18 cellular contexts compared by ENCODE assay signal in the genomic region with DNA sequence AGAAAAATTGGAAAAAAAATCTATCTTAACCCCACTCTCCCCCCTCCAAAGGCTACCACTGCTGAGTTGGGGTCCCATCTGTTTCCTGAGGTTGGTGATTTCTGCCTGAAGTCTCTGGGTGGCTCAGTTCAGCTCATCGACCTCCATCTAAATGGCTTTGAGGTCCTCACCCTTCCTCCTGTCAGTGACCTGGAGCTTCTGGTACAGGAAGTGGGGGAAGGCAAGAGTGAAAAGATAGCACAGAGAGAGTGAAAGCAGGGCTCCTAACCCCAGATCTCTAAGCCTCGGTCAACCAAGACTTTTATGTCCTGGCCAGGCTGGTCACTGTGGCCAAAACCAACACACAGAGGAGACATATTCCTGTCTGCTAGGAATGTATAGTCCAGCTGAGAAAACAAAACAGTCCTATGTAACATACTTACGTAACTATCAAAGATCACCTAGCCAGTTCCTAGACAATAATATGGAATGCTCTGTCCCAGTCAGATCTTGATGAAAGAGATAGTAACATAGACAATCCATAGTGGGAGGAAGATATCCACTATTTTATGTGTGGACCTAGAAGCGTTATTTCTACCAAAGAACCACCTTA. TPM values are rescaled to one million over a fixed set of nuclear protein-coding genes. Genes with fewer than 3 reads are reported as not detected.
DNase-seq lines count a peak whose midpoint lies in the region; ATAC-seq, FAIRE-seq and TF ChIP-seq lines count a peak whose summit lies in the region.
"Had no signal": no experiment of that assay in that cellular context is flagged by ENCODE, and none has a peak within 500 bp of the region (broad histone marks: within the 10 kb centered on the region; RNA-seq: fewer than 3 reads in every experiment).

No MANE protein-coding gene starts in this region.

- peak overlapping the region; percentile 80 for H3K27ac Mint-ChIP-seq in stimulated activated naive CD8-positive, alpha-beta T cell treated with anti-CD3 and anti-CD28 coated beads, Interleukin-15, Interleukin-2, amounts not matched to agents 100 ng/mL and 50 ng/mL, for 24 hours
- H3K27ac Mint-ChIP-seq in T-cell = peak overlapping the region; percentile 92 to 93
- no peak overlapping the region for H3K27ac Mint-ChIP-seq in activated T-helper 2 cell treated with anti-CD3 and anti-CD28 coated beads, Interferon-gamma antibody, Interleukin-2, Interleukin-4, amounts not matched to agents 10 μg/mL and 5 μg/mL and 100 μg/mL, durations not matched to agents 14 hours and 24 hours and 36 hours
- H3K27ac Mint-ChIP-seq: WTC11 had no signal

- H3K4me1 Mint-ChIP-seq in stimulated activated naive CD8-positive, alpha-beta T cell treated with anti-CD3 and anti-CD28 coated beads, Interleukin-15, Interleukin-2, amounts not matched to agents 100 ng/mL and 50 ng/mL, for 24 hours (ENCODE audit: low read depth) = peaks cover 68% of the 10 kb centered on the region
- H3K4me1 Mint-ChIP-seq in T-cell = peaks cover 75 to 82% (median 77%) of the 10 kb centered on the region in 3 donors
- peaks cover 25% of the 10 kb centered on the region for H3K4me1 Mint-ChIP-seq in activated T-helper 2 cell treated with anti-CD3 and anti-CD28 coated beads, Interferon-gamma antibody, Interleukin-2, Interleukin-4, amounts not matched to agents 10 μg/mL and 5 μg/mL and 100 μg/mL, durations not matched to agents 14 hours and 24 hours and 36 hours (ENCODE audit: low read depth)
- H3K4me1 Mint-ChIP-seq: naive B cell had no signal

- dilution Hi-C loops in endothelial cell of umbilical vein (cut with MboI; ENCODE audit: extremely low pct_ligation_motif_present, low sequenced_read_pairs) = no loop called here

- H3K9me3 ChIP-seq in endothelial cell of umbilical vein (replicated peaks; ENCODE audit: control insufficient read depth, insufficient read depth, low read length) = no peaks in the 10 kb centered on the region

- no peak for ATAC-seq in stimulated activated naive CD8-positive, alpha-beta T cell treated with anti-CD3 and anti-CD28 coated beads, Interleukin-15, Interleukin-2, amounts not matched to agents 100 U/mL and 50 U/mL, for 24 hours
- peak; percentile 33 to 55 (median 46) for ATAC-seq in T-cell (replicated peaks in 1 of 4)
- ATAC-seq: WTC11 had no signal

- FAIRE-seq in endothelial cell of umbilical vein (lab: Jason Lieb, UNC) = no peak
- FAIRE-seq: islet of Langerhans had no signal

- H3K9me1 ChIP-seq in endothelial cell of umbilical vein (replicated peaks; ENCODE audit: control insufficient read depth, extremely low read depth, insufficient read depth, low read length) = no peaks in the 10 kb centered on the region

- no peak overlapping the region for H2AFZ ChIP-seq in endothelial cell of umbilical vein (ENCODE audit: low read depth, low read length)

- H4K20me1 ChIP-seq in endothelial cell of umbilical vein (replicated peaks; ENCODE audit: control insufficient read depth, extremely low read depth, insufficient read depth, low read length) = no peaks in the 10 kb centered on the region

- TF ChIP-seq POLR2A in endothelial cell of umbilical vein (IDR thresholded peaks at IDR 0.05; ENCODE audit: low read depth, low read length) = no peak

- H3K9me3 Mint-ChIP-seq in stimulated activated naive CD8-positive, alpha-beta T cell treated with anti-CD3 and anti-CD28 coated beads, Interleukin-15, Interleukin-2, amounts not matched to agents 100 ng/mL and 50 ng/mL, for 24 hours = no peaks in the 10 kb centered on the region
- H3K9me3 Mint-ChIP-seq in T-cell = no peaks in the 10 kb centered on the region
- H3K9me3 Mint-ChIP-seq in activated T-helper 2 cell treated with anti-CD3 and anti-CD28 coated beads, Interferon-gamma antibody, Interleukin-2, Interleukin-4, amounts not matched to agents 10 μg/mL and 5 μg/mL and 100 μg/mL, durations not matched to agents 14 hours and 24 hours and 36 hours = no peaks in the 10 kb centered on the region
- H3K9me3 Mint-ChIP-seq: naive B cell, WTC11 had no signal

- POLR2A ChIA-PET in T-cell (lab: Charles Lee) = no interaction called here
- POLR2A ChIA-PET in endothelial cell of umbilical vein (lab: Charles Lee) = no interaction called here

- no peaks in the 10 kb centered on the region for H3K79me2 ChIP-seq in endothelial cell of umbilical vein (ENCODE audit: control insufficient read depth, insufficient read depth, low read length)

- no peak for DNase-seq in stimulated activated naive CD8-positive, alpha-beta T cell treated with anti-CD3 and anti-CD28 coated beads, Interleukin-15, Interleukin-2, amounts not matched to agents 100 U/mL and 50 U/mL, for 24 hours
- DNase-seq in T-cell (peak in 1 of 34 experiments; percentile 5), endothelial cell of umbilical vein (ENCODE audit: low read depth, low spot score) (peak; percentile 10), mucosa of gallbladder (ENCODE audit: low spot score) (no peak), caudate nucleus (lab: John Stamatoyannopoulos, UW) (no peak)
- no peak for DNase-seq in activated T-helper 2 cell treated with anti-CD3 and anti-CD28 coated beads, Interferon-gamma antibody, Interleukin-2, Interleukin-4, amounts not matched to agents 10 μg/mL and 5 μg/mL and 100 μg/mL, durations not matched to agents 14 hours and 24 hours and 36 hours (ENCODE audit: low spot score)
- DNase-seq: effector CD8-positive, alpha-beta T cell; mammary epithelial cell; naive B cell; NCI-H1105 treated with DMSO at 0.1 percent for 48 hours; NCI-H524; Right ventricle myocardium superior; stimulated activated CD4-positive, alpha-beta T cell treated with anti-CD3 and anti-CD28 coated beads, Interleukin-4, amount 100 ng/mL, for 24 hours had no signal

- H3K36me3 ChIP-seq in endothelial cell of umbilical vein (ENCODE audit: control insufficient read depth in 2 of 2, extremely low read depth in 1 of 2, insufficient read depth in 2 of 2, low read length in 2 of 2) = no peaks in the 10 kb centered on the region

- peaks cover 7 to 9% of the 10 kb centered on the region in 2 experiments for H3K27me3 ChIP-seq in endothelial cell of umbilical vein (ENCODE audit: control insufficient read depth in 2 of 2, insufficient read depth in 2 of 2, low read length in 2 of 2)

- no peak overlapping the region for H3K27ac ChIP-seq in endothelial cell of umbilical vein (ENCODE audit: insufficient read depth, low read depth, low read length)
- H3K27ac ChIP-seq in caudate nucleus (ENCODE audit: low read depth, low read length) = no peak overlapping the region
- H3K27ac ChIP-seq: KMS-11, skin epidermis had no signal

- CTCF ChIA-PET in T-cell (lab: Charles Lee) (no interaction called here), endothelial cell of umbilical vein (lab: Charles Lee) (no interaction called here)

- intact Hi-C loops in endothelial cell of umbilical vein (cut with micrococcal nuclease) = no loop called here
- intact Hi-C loops in activated T-helper 2 cell treated with anti-CD3 and anti-CD28 coated beads, Interferon-gamma antibody, Interleukin-2, Interleukin-4, amounts not matched to agents 10 μg/mL and 5 μg/mL and 100 μg/mL, durations not matched to agents 14 hours and 24 hours and 36 hours (cut with micrococcal nuclease) = no loop called here

- no peaks in the 10 kb centered on the region for H3K36me3 Mint-ChIP-seq in stimulated activated naive CD8-positive, alpha-beta T cell treated with anti-CD3 and anti-CD28 coated beads, Interleukin-15, Interleukin-2, amounts not matched to agents 100 ng/mL and 50 ng/mL, for 24 hours (ENCODE audit: low read depth)
- H3K36me3 Mint-ChIP-seq in T-cell = no peaks in the 10 kb centered on the region
- no peaks in the 10 kb centered on the region for H3K36me3 Mint-ChIP-seq in activated T-helper 2 cell treated with anti-CD3 and anti-CD28 coated beads, Interferon-gamma antibody, Interleukin-2, Interleukin-4, amounts not matched to agents 10 μg/mL and 5 μg/mL and 100 μg/mL, durations not matched to agents 14 hours and 24 hours and 36 hours (ENCODE audit: low read depth)
- H3K36me3 Mint-ChIP-seq: naive B cell, WTC11 had no signal

- no peaks in the 10 kb centered on the region for H3K27me3 Mint-ChIP-seq in stimulated activated naive CD8-positive, alpha-beta T cell treated with anti-CD3 and anti-CD28 coated beads, Interleukin-15, Interleukin-2, amounts not matched to agents 100 ng/mL and 50 ng/mL, for 24 hours
- H3K27me3 Mint-ChIP-seq in T-cell = peaks cover 0 to 3% of the 10 kb centered on the region in 2 donors
- H3K27me3 Mint-ChIP-seq in activated T-helper 2 cell treated with anti-CD3 and anti-CD28 coated beads, Interferon-gamma antibody, Interleukin-2, Interleukin-4, amounts not matched to agents 10 μg/mL and 5 μg/mL and 100 μg/mL, durations not matched to agents 14 hours and 24 hours and 36 hours (ENCODE audit: low read depth) = peaks cover 5% of the 10 kb centered on the region

- no peak for TF ChIP-seq CTCF in endothelial cell of umbilical vein (IDR thresholded peaks at IDR 0.05; ENCODE audit: extremely low read depth in 1 of 2, insufficient read depth in 1 of 2, low read depth in 1 of 2, low read length in 2 of 2)

- no peak overlapping the region for H3K4me3 ChIP-seq in endothelial cell of umbilical vein (replicated peaks in 1 of 3; ENCODE audit: insufficient read depth in 1 of 3, low read depth in 1 of 3, low read length in 3 of 3)
- H3K4me3 ChIP-seq: skin epidermis had no signal

- no peaks in the 10 kb centered on the region for H3K4me1 ChIP-seq in endothelial cell of umbilical vein (ENCODE audit: control insufficient read depth, extremely low read depth, insufficient read depth, low read length)

- BruUV-seq in endothelial cell of umbilical vein (replicated peaks; lab: Mats Ljungman, UMichigan) = no TSS peak

- H3K4me2 ChIP-seq in endothelial cell of umbilical vein (ENCODE audit: insufficient read depth, low read length) = no peak overlapping the region
- H3K4me2 ChIP-seq: KMS-11 had no signal

- peak overlapping the region; percentile 38 for H3K4me3 Mint-ChIP-seq in stimulated activated naive CD8-positive, alpha-beta T cell treated with anti-CD3 and anti-CD28 coated beads, Interleukin-15, Interleukin-2, amounts not matched to agents 100 ng/mL and 50 ng/mL, for 24 hours
- peak overlapping the region; percentile 55 to 78 (median 62) for H3K4me3 Mint-ChIP-seq in T-cell
- H3K4me3 Mint-ChIP-seq in activated T-helper 2 cell treated with anti-CD3 and anti-CD28 coated beads, Interferon-gamma antibody, Interleukin-2, Interleukin-4, amounts not matched to agents 10 μg/mL and 5 μg/mL and 100 μg/mL, durations not matched to agents 14 hours and 24 hours and 36 hours (ENCODE audit: low read depth) = no peak overlapping the region
- H3K4me3 Mint-ChIP-seq: naive B cell, WTC11 had no signal

- no peak overlapping the region for H3K9ac ChIP-seq in endothelial cell of umbilical vein (replicated peaks; ENCODE audit: extremely low read depth, insufficient read depth, low read length)
- H3K9ac ChIP-seq: KMS-11 had no signal

RNA-seq across cellular contexts. Expression of gene KRT73, which starts 12.3 kb away (rescaled TPM):
- total RNA-seq in T-cell (10 to 100 TPM in 3 of 5 donors, 1 to 10 TPM in 2; 6.8 to 37.9 (median 21.9) TPM), endothelial cell of umbilical vein (not detected in 2 replicates), mucosa of gallbladder (not detected)
- not detected in 2 replicates for polyA plus RNA-seq in endothelial cell of umbilical vein
- not detected in 2 replicates for polyA plus RNA-seq in endothelial cell of umbilical vein (2011; cell fraction: cytosol; rRNA removed)
- polyA plus RNA-seq in endothelial cell of umbilical vein (2011; cell fraction: nucleus; rRNA removed) = not detected in 2 replicates
- not detected in 2 replicates for polyA plus RNA-seq in endothelial cell of umbilical vein (2012)
- not detected in 2 replicates for polyA minus RNA-seq in endothelial cell of umbilical vein
- polyA minus RNA-seq in endothelial cell of umbilical vein (2011; cell fraction: cytosol; rRNA and poly(A)+ RNA removed) = not detected
- not detected in 2 replicates for polyA minus RNA-seq in endothelial cell of umbilical vein (2011; cell fraction: nucleus; rRNA and poly(A)+ RNA removed)
- not detected in 2 replicates for total RNA-seq in activated T-helper 2 cell treated with anti-CD3 and anti-CD28 coated beads, Interferon-gamma antibody, Interleukin-2, Interleukin-4, amounts not matched to agents 10 μg/mL and 5 μg/mL and 100 μg/mL, durations not matched to agents 14 hours and 24 hours and 36 hours
- total RNA-seq: mammary epithelial cell, Right ventricle myocardium superior, WTC11 had no signal
- polyA plus RNA-seq: mammary epithelial cell had no signal

RNA-seq across cellular contexts. Expression of gene KRT2, which starts 21.3 kb away (rescaled TPM):
- total RNA-seq in T-cell = 1 to 10 TPM in 2 of 5 donors, under 1 TPM in 3; 0.13 to 2.6 (median 0.82) TPM
- total RNA-seq in endothelial cell of umbilical vein = not detected in 2 replicates
- not detected in 2 replicates for polyA plus RNA-seq in endothelial cell of umbilical vein
- not detected in 2 replicates for polyA plus RNA-seq in endothelial cell of umbilical vein (2011; cell fraction: cytosol; rRNA removed)
- polyA plus RNA-seq in endothelial cell of umbilical vein (2011; cell fraction: nucleus; rRNA removed) = not detected in 2 replicates
- not detected in 2 replicates for polyA plus RNA-seq in endothelial cell of umbilical vein (2012)
- polyA minus RNA-seq in endothelial cell of umbilical vein = not detected in 2 replicates
- not detected for polyA minus RNA-seq in endothelial cell of umbilical vein (2011; cell fraction: cytosol; rRNA and poly(A)+ RNA removed)
- not detected in 2 replicates for polyA minus RNA-seq in endothelial cell of umbilical vein (2011; cell fraction: nucleus; rRNA and poly(A)+ RNA removed)
- not detected in 2 replicates for total RNA-seq in activated T-helper 2 cell treated with anti-CD3 and anti-CD28 coated beads, Interferon-gamma antibody, Interleukin-2, Interleukin-4, amounts not matched to agents 10 μg/mL and 5 μg/mL and 100 μg/mL, durations not matched to agents 14 hours and 24 hours and 36 hours
- total RNA-seq in mucosa of gallbladder = not detected
- total RNA-seq: mammary epithelial cell, Right ventricle myocardium superior, WTC11 had no signal
- polyA plus RNA-seq: mammary epithelial cell had no signal

RNA-seq across cellular contexts. Expression of gene KRT72, which starts 29.4 kb away (rescaled TPM):
- total RNA-seq in T-cell (10 to 100 TPM; 10.1 to 52.7 (median 28.7) TPM), endothelial cell of umbilical vein (not detected in 2 replicates), mucosa of gallbladder (not detected)
- not detected in 2 replicates for polyA plus RNA-seq in endothelial cell of umbilical vein
- not detected in 2 replicates for polyA plus RNA-seq in endothelial cell of umbilical vein (2011; cell fraction: cytosol; rRNA removed)
- polyA plus RNA-seq in endothelial cell of umbilical vein (2011; cell fraction: nucleus; rRNA removed) = not detected in 2 replicates
- not detected in 2 replicates for polyA plus RNA-seq in endothelial cell of umbilical vein (2012)
- not detected in 2 replicates for polyA minus RNA-seq in endothelial cell of umbilical vein
- polyA minus RNA-seq in endothelial cell of umbilical vein (2011; cell fraction: cytosol; rRNA and poly(A)+ RNA removed) = not detected
- polyA minus RNA-seq in endothelial cell of umbilical vein (2011; cell fraction: nucleus; rRNA and poly(A)+ RNA removed) = not detected in 2 replicates
- not detected in 2 replicates for total RNA-seq in activated T-helper 2 cell treated with anti-CD3 and anti-CD28 coated beads, Interferon-gamma antibody, Interleukin-2, Interleukin-4, amounts not matched to agents 10 μg/mL and 5 μg/mL and 100 μg/mL, durations not matched to agents 14 hours and 24 hours and 36 hours
- total RNA-seq: mammary epithelial cell, Right ventricle myocardium superior, WTC11 had no signal
- polyA plus RNA-seq: mammary epithelial cell had no signal

RNA-seq across cellular contexts. Expression of gene KRT1, which starts 49.5 kb away (rescaled TPM):
- 10 to 100 TPM in 2 of 5 donors, 1 to 10 TPM in 2, under 1 TPM in 1; 0.19 to 57.7 (median 10.0) TPM for total RNA-seq in T-cell
- not detected in 2 replicates for total RNA-seq in endothelial cell of umbilical vein
- not detected in 2 replicates for polyA plus RNA-seq in endothelial cell of umbilical vein
- not detected in 2 replicates for polyA plus RNA-seq in endothelial cell of umbilical vein (2011; cell fraction: cytosol; rRNA removed)
- polyA plus RNA-seq in endothelial cell of umbilical vein (2011; cell fraction: nucleus; rRNA removed) = not detected in 2 replicates
- polyA plus RNA-seq in endothelial cell of umbilical vein (2012) = not detected in 2 replicates
- not detected in 2 replicates for polyA minus RNA-seq in endothelial cell of umbilical vein
- not detected for polyA minus RNA-seq in endothelial cell of umbilical vein (2011; cell fraction: cytosol; rRNA and poly(A)+ RNA removed)
- polyA minus RNA-seq in endothelial cell of umbilical vein (2011; cell fraction: nucleus; rRNA and poly(A)+ RNA removed) = not detected in 2 replicates
- 3.0 and 3.4 TPM in 2 replicates for total RNA-seq in activated T-helper 2 cell treated with anti-CD3 and anti-CD28 coated beads, Interferon-gamma antibody, Interleukin-2, Interleukin-4, amounts not matched to agents 10 μg/mL and 5 μg/mL and 100 μg/mL, durations not matched to agents 14 hours and 24 hours and 36 hours
- 2.9 TPM for total RNA-seq in mucosa of gallbladder
- total RNA-seq: mammary epithelial cell, Right ventricle myocardium superior, WTC11 had no signal
- polyA plus RNA-seq: mammary epithelial cell had no signal

RNA-seq across cellular contexts. Expression of gene KRT74, which starts 57.1 kb away (rescaled TPM):
- total RNA-seq in T-cell = under 1 TPM in 4 of 5 donors, not detected in 1; 0.20 to 0.79 (median 0.45) TPM
- total RNA-seq in endothelial cell of umbilical vein = not detected in 2 replicates
- polyA plus RNA-seq in endothelial cell of umbilical vein = not detected in 2 replicates
- polyA plus RNA-seq in endothelial cell of umbilical vein (2011; cell fraction: cytosol; rRNA removed) = not detected in 2 replicates
- polyA plus RNA-seq in endothelial cell of umbilical vein (2011; cell fraction: nucleus; rRNA removed) = not detected in 2 replicates
- polyA plus RNA-seq in endothelial cell of umbilical vein (2012) = not detected in 2 replicates
- not detected in 2 replicates for polyA minus RNA-seq in endothelial cell of umbilical vein
- not detected for polyA minus RNA-seq in endothelial cell of umbilical vein (2011; cell fraction: cytosol; rRNA and poly(A)+ RNA removed)
- not detected in 2 replicates for polyA minus RNA-seq in endothelial cell of umbilical vein (2011; cell fraction: nucleus; rRNA and poly(A)+ RNA removed)
- not detected in 2 replicates for total RNA-seq in activated T-helper 2 cell treated with anti-CD3 and anti-CD28 coated beads, Interferon-gamma antibody, Interleukin-2, Interleukin-4, amounts not matched to agents 10 μg/mL and 5 μg/mL and 100 μg/mL, durations not matched to agents 14 hours and 24 hours and 36 hours
- total RNA-seq in mucosa of gallbladder = not detected
- total RNA-seq: mammary epithelial cell, Right ventricle myocardium superior, WTC11 had no signal

Comparison
In these comparisons a context has a peak if more than half of its experiments do, and no peak if none do; other contexts are left out.
1. RNA of gene KRT72, which starts 29.4 kb away (total RNA-seq): 10.1 to 52.7 TPM in T-cell; not detected in endothelial cell of umbilical vein, not detected in activated T-helper 2 cell treated with anti-CD3 and anti-CD28 coated beads, Interferon-gamma antibody, Interleukin-2, Interleukin-4, amounts not matched to agents 10 μg/mL and 5 μg/mL and 100 μg/mL, durations not matched to agents 14 hours and 24 hours and 36 hours and not detected in mucosa of gallbladder (single experiment); every median in the first group is over 10 times any median in the second.